In genomic region chr17:68514809-68515208, GRCh38 we compare ENCODE assay signal across 7 cellular contexts. TPM values are rescaled to one million over a fixed set of nuclear protein-coding genes. Genes with fewer than 3 reads are reported as not detected.
DNase-seq lines count a peak whose midpoint lies in the region; ATAC-seq lines count a peak whose summit lies in the region.

No MANE protein-coding gene starts in this region.

- H3K27ac ChIP-seq in right cardiac atrium (ENCODE audit: low read length), result peak overlapping the region; percentile 72

- peaks cover 35% of the 10 kb centered on the region for H3K36me3 ChIP-seq in HAP-1 (replicated peaks)

- WGBS in right cardiac atrium, result 10% methylated on average over 7 of the region's 7 CpGs

- no peak for DNase-seq in HAP-1 (ENCODE audit: low spot score in 2 of 2)
- no peak for DNase-seq in right cardiac atrium
- no peak for DNase-seq in stimulated activated naive B cell treated with anti-CD40 and anti-IgM and Interleukin-4, amounts not matched to agents 10 μg/mL and 1 μg/mL and 100 μg/mL, for 72 hours
- DNase-seq in NCI-H748 (lab: John Stamatoyannopoulos, UW; ENCODE audit: unreplicated experiment), result no peak
- no peak for DNase-seq in MV-4-11 (lab: John Stamatoyannopoulos, UW)

- no peak for ATAC-seq in activated T-helper 17 cell treated with anti-CD3 and anti-CD28 coated beads, Interleukin-2, amount 50 U/mL, for 72 hours (replicated peaks)
- ATAC-seq in right cardiac atrium (no peak), GM19452 (IDR thresholded peaks at IDR 0.05; ENCODE audit: unreplicated experiment) (no peak)
- ATAC-seq in stimulated activated naive B cell treated with anti-CD40 and anti-IgM and Interleukin-4, amounts not matched to agents 10 μg/mL and 1 μg/mL and 100 μg/mL, for 72 hours (replicated peaks), result no peak

- peaks cover 11% of the 10 kb centered on the region for H3K4me1 ChIP-seq in HAP-1
- H3K4me1 ChIP-seq in right cardiac atrium (ENCODE audit: control insufficient read depth, insufficient read depth, low read length), result peaks cover 2% of the 10 kb centered on the region

- no peaks in the 10 kb centered on the region for H3K9me3 Mint-ChIP-seq in activated T-helper 17 cell treated with anti-CD3 and anti-CD28 coated beads, Interleukin-2, amount 50 U/mL, for 72 hours
- H3K9me3 Mint-ChIP-seq in stimulated activated naive B cell treated with anti-CD40 and anti-IgM and Interleukin-4, amounts not matched to agents 10 μg/mL and 1 μg/mL and 100 μg/mL, for 72 hours, result peaks cover 0 to 3% of the 10 kb centered on the region in 2 donors

- peaks cover 79% of the 10 kb centered on the region for H3K36me3 Mint-ChIP-seq in activated T-helper 17 cell treated with anti-CD3 and anti-CD28 coated beads, Interleukin-2, amount 50 U/mL, for 72 hours (ENCODE audit: low read depth)
- H3K36me3 Mint-ChIP-seq in stimulated activated naive B cell treated with anti-CD40 and anti-IgM and Interleukin-4, amounts not matched to agents 10 μg/mL and 1 μg/mL and 100 μg/mL, for 72 hours, result peaks cover 31 to 47% of the 10 kb centered on the region in 2 donors

- H3K27me3 Mint-ChIP-seq in activated T-helper 17 cell treated with anti-CD3 and anti-CD28 coated beads, Interleukin-2, amount 50 U/mL, for 72 hours, result no peaks in the 10 kb centered on the region
- no peaks in the 10 kb centered on the region for H3K27me3 Mint-ChIP-seq in stimulated activated naive B cell treated with anti-CD40 and anti-IgM and Interleukin-4, amounts not matched to agents 10 μg/mL and 1 μg/mL and 100 μg/mL, for 72 hours

- H3K27me3 ChIP-seq in HAP-1 (ENCODE audit: low read depth) (no peaks in the 10 kb centered on the region), right cardiac atrium (ENCODE audit: control insufficient read depth, insufficient read depth) (no peaks in the 10 kb centered on the region)

- H3K4me1 Mint-ChIP-seq in activated T-helper 17 cell treated with anti-CD3 and anti-CD28 coated beads, Interleukin-2, amount 50 U/mL, for 72 hours, result peaks cover 47% of the 10 kb centered on the region
- H3K4me1 Mint-ChIP-seq in stimulated activated naive B cell treated with anti-CD40 and anti-IgM and Interleukin-4, amounts not matched to agents 10 μg/mL and 1 μg/mL and 100 μg/mL, for 72 hours, result peaks cover 22 to 70% of the 10 kb centered on the region in 2 donors

- in situ Hi-C loops in HAP-1 (cut with MboI; ENCODE audit: low sequenced_read_pairs), result no loop called here

- peak overlapping the region; percentile 99 for H3K27ac Mint-ChIP-seq in activated T-helper 17 cell treated with anti-CD3 and anti-CD28 coated beads, Interleukin-2, amount 50 U/mL, for 72 hours
- H3K27ac Mint-ChIP-seq in stimulated activated naive B cell treated with anti-CD40 and anti-IgM and Interleukin-4, amounts not matched to agents 10 μg/mL and 1 μg/mL and 100 μg/mL, for 72 hours, result peak overlapping the region; percentile 82

- peak overlapping the region; percentile 98 for H3K4me3 Mint-ChIP-seq in activated T-helper 17 cell treated with anti-CD3 and anti-CD28 coated beads, Interleukin-2, amount 50 U/mL, for 72 hours
- H3K4me3 Mint-ChIP-seq in stimulated activated naive B cell treated with anti-CD40 and anti-IgM and Interleukin-4, amounts not matched to agents 10 μg/mL and 1 μg/mL and 100 μg/mL, for 72 hours, result peak overlapping the region; percentile 22 to 96

- intact Hi-C loops in right cardiac atrium (cut with DNase I), result loop anchor here in 1 of 4 donors (10.0 kb wide), 1 partner anchor 50 kb away; no protein-coding TSS in a partner anchor

- H3K4me3 ChIP-seq in HAP-1 (peak overlapping the region; percentile 70), right cardiac atrium (ENCODE audit: low read length) (peak overlapping the region; percentile 68)

- H3K9me3 ChIP-seq in HAP-1, result no peaks in the 10 kb centered on the region
- no peaks in the 10 kb centered on the region for H3K9me3 ChIP-seq in right cardiac atrium (ENCODE audit: control insufficient read depth, low read length)

RNA-seq across cellular contexts. Expression of gene PRKAR1A, which starts 2.6 kb away (rescaled TPM):
- total RNA-seq in activated T-helper 17 cell treated with anti-CD3 and anti-CD28 coated beads, Interleukin-2, amount 50 U/mL, for 72 hours, result 100 to 1,000 TPM; 175 to 186 TPM
- total RNA-seq in right cardiac atrium, result 100 to 1,000 TPM; 545 to 768 (median 595) TPM
- polyA plus RNA-seq in right cardiac atrium, result 187 TPM

RNA-seq across cellular contexts. Expression of gene WIPI1, which starts 57.5 kb away (rescaled TPM):
- total RNA-seq in activated T-helper 17 cell treated with anti-CD3 and anti-CD28 coated beads, Interleukin-2, amount 50 U/mL, for 72 hours, result 10 to 100 TPM in 1 of 2 donors, 1 to 10 TPM in 1; 8.6 to 25.6 TPM
- 10 to 100 TPM; 42.6 to 71.3 (median 53.5) TPM for total RNA-seq in right cardiac atrium
- polyA plus RNA-seq in right cardiac atrium, result 44.2 TPM
